ENCODE assay signal across 11 cellular contexts in genomic region chr4:158020734-158021346, GRCh38.
DNase-seq lines count a peak whose midpoint lies in the region; ATAC-seq and TF ChIP-seq lines count a peak whose summit lies in the region.
"Had no signal": no experiment of that assay in that cellular context is flagged by ENCODE, and none has a peak within 500 bp of the region (broad histone marks: within the 10 kb centered on the region; RNA-seq: fewer than 3 reads in every experiment).

No MANE protein-coding gene starts in this region.

- in situ Hi-C loops in IMR-90 (cut with MboI; ENCODE audit: low sequenced_read_pairs) = no loop called here

- peak overlapping the region; percentile 90; the same call in 1 of the 2 replicates for H4K5ac ChIP-seq in IMR-90 (ENCODE audit: low read depth, low read length)

- no peak overlapping the region for H2AFZ ChIP-seq in IMR-90 (replicated peaks; ENCODE audit: low read length, poor library complexity)

- peak overlapping the region; percentile 97 for H2BK5ac ChIP-seq in IMR-90 (ENCODE audit: low read depth, low read length, poor library complexity, severe bottlenecking)

- CTCF ChIA-PET in A673 (lab: Charles Lee) (no interaction called here), IMR-90 (lab: Yijun Ruan, JAX) (no interaction called here)

- H2BK120ac ChIP-seq in IMR-90 (ENCODE audit: low read depth, low read length) = peak overlapping the region; percentile 74

- TF ChIP-seq CTCF in A673 (conservative IDR thresholded peaks at IDR 0.05; ENCODE audit: low read depth, low read length) = no peak
- no peak for TF ChIP-seq CTCF in IMR-90 (conservative IDR thresholded peaks at IDR 0.05; ENCODE audit: low read depth, low read length)
- no peak for TF ChIP-seq CTCF in colonic mucosa (IDR thresholded peaks at IDR 0.05)

- H3K4me1 ChIP-seq in A673 (ENCODE audit: insufficient read depth, low read length, poor library complexity, severe bottlenecking) (peaks cover 15% of the 10 kb centered on the region), IMR-90 (ENCODE audit: control insufficient read depth, insufficient read depth, low read length) (peaks cover 8% of the 10 kb centered on the region), colonic mucosa (no peaks in the 10 kb centered on the region), muscle layer of colon (ENCODE audit: insufficient read depth, low read length) (peaks cover 30% of the 10 kb centered on the region)

- TF ChIP-seq POLR2A in IMR-90 (IDR thresholded peaks at IDR 0.05; ENCODE audit: low read depth, low read length) = no peak

- TF ChIP-seq RAD21 in IMR-90 (IDR thresholded peaks at IDR 0.05; ENCODE audit: low read length) = no peak

- H3K14ac ChIP-seq in IMR-90 (replicated peaks; ENCODE audit: low read depth, low read length) = no peak overlapping the region

- WGBS in IMR-90 (ENCODE audit: extremely low coverage in 2 of 2, insufficient read length in 1 of 2), 2 experiments = no CpG with 5 or more reads among the region's 5 CpGs

- no peak overlapping the region for H3K4ac ChIP-seq in IMR-90 (ENCODE audit: low read depth, low read length)

- DNase-seq in A673 (ENCODE audit: low spot score) (peak; percentile 55), IMR-90 (peak; percentile 95), colonic mucosa (no peak), left colon (no peak), T-helper 9 cell (no peak), NCI-H146 (lab: John Stamatoyannopoulos, UW) (no peak)
- DNase-seq: CD4-positive, alpha-beta memory T cell; hippocampal formation; NCI-H1436 had no signal

- POLR2A ChIA-PET in A673 (lab: Charles Lee; ENCODE audit: low non-redundant PET) (no interaction called here), IMR-90 (lab: Charles Lee; ENCODE audit: unreplicated experiment) (interaction anchor here (0.6 kb wide), 1 partner anchor 93 kb away, joined by 6 read pairs; no protein-coding TSS in a partner anchor)

- no peak overlapping the region for H2AK9ac ChIP-seq in IMR-90 (replicated peaks; ENCODE audit: low read depth, low read length, poor library complexity)

- H4K20me1 ChIP-seq in IMR-90 (ENCODE audit: insufficient read depth, low read length) = no peaks in the 10 kb centered on the region

- no peaks in the 10 kb centered on the region for H3K36me3 ChIP-seq in A673 (ENCODE audit: insufficient read depth, low read length, poor library complexity, severe bottlenecking)
- no peaks in the 10 kb centered on the region for H3K36me3 ChIP-seq in IMR-90 (ENCODE audit: control insufficient read depth, insufficient read depth, low read length)
- H3K36me3 ChIP-seq in colonic mucosa = no peaks in the 10 kb centered on the region
- H3K36me3 ChIP-seq in muscle layer of colon (ENCODE audit: insufficient read depth, low read length) = no peaks in the 10 kb centered on the region

- H3K27ac ChIP-seq in A673 (ENCODE audit: low read depth, low read length, poor library complexity, severe bottlenecking) = no peak overlapping the region
- peak overlapping the region; percentile 88; the same call in 1 of the 2 replicates for H3K27ac ChIP-seq in IMR-90 (ENCODE audit: insufficient read depth, low read length)
- peak overlapping the region; percentile 46 for H3K27ac ChIP-seq in colonic mucosa
- peak overlapping the region; percentile 53 for H3K27ac ChIP-seq in muscle layer of colon (ENCODE audit: low read depth, low read length)

- peak overlapping the region; percentile 25; the same call in 1 of the 2 replicates for H3K4me2 ChIP-seq in IMR-90 (ENCODE audit: low read depth, low read length)

- no peak overlapping the region for H3K23ac ChIP-seq in IMR-90 (ENCODE audit: low read depth, low read length)

- H3K79me1 ChIP-seq in IMR-90 (ENCODE audit: low read depth in 1 of 2, low read length in 2 of 2) = no peaks in the 10 kb centered on the region

- H3K9me1 ChIP-seq in IMR-90 (ENCODE audit: insufficient read depth, low read length) = no peaks in the 10 kb centered on the region

- peak overlapping the region; percentile 58 for H2BK20ac ChIP-seq in IMR-90 (ENCODE audit: low read depth, low read length)

- no peak overlapping the region; the same call in 1 of the 2 replicates for H4K91ac ChIP-seq in IMR-90 (ENCODE audit: insufficient read depth, low read depth, low read length)

- peak overlapping the region; percentile 98 for H3K18ac ChIP-seq in IMR-90 (ENCODE audit: low read depth, low read length)

- H4K8ac ChIP-seq in IMR-90 (ENCODE audit: low read depth in 2 of 2, low read length in 2 of 2) = peak overlapping the region; percentile 34 to 83; a peak in 2 of 4 replicates

- peak overlapping the region; percentile 91; the same call in 1 of the 3 replicates for H2BK15ac ChIP-seq in IMR-90 (ENCODE audit: low read depth, low read length)

- dilution Hi-C loops in IMR-90 (cut with HindIII; ENCODE audit: low sequenced_read_pairs, unreplicated experiment) = loop anchor here (25.0 kb wide), 1 partner anchor 166 kb away; no protein-coding TSS in a partner anchor

- ATAC-seq in IMR-90 (ENCODE audit: low read depth) (peak; percentile 74), GM21723 (IDR thresholded peaks at IDR 0.05; ENCODE audit: unreplicated experiment) (no peak), left colon (no peak)

- H2AK5ac ChIP-seq in IMR-90 (ENCODE audit: low read depth, low read length) = no peak overlapping the region

- H3K9ac ChIP-seq in IMR-90 (ENCODE audit: low read depth, low read length) (no peak overlapping the region), colonic mucosa (ENCODE audit: low read depth in 2 of 2, low read length in 2 of 2) (no peak overlapping the region), muscle layer of colon (ENCODE audit: low read length) (no peak overlapping the region)

- H3K27me3 ChIP-seq in A673 (replicated peaks; ENCODE audit: insufficient read depth, low read depth, low read length, poor library complexity) = no peaks in the 10 kb centered on the region
- H3K27me3 ChIP-seq in IMR-90 (ENCODE audit: control insufficient read depth, insufficient read depth, low read length) = no peaks in the 10 kb centered on the region
- no peaks in the 10 kb centered on the region for H3K27me3 ChIP-seq in colonic mucosa
- H3K27me3 ChIP-seq in muscle layer of colon (ENCODE audit: control insufficient read depth in 1 of 2, insufficient read depth in 2 of 2, low read length in 2 of 2) = no peaks in the 10 kb centered on the region

- H3K4me3 ChIP-seq in A673 (ENCODE audit: low read depth, low read length, poor library complexity, severe bottlenecking) (no peak overlapping the region), IMR-90 (ENCODE audit: insufficient read depth, low read depth, low read length) (no peak overlapping the region), colonic mucosa (no peak overlapping the region), muscle layer of colon (ENCODE audit: low read depth in 1 of 2, low read length in 2 of 2) (no peak overlapping the region)

- H3K9me3 ChIP-seq in A673 (ENCODE audit: low read depth, low read length, poor library complexity, severe bottlenecking) (no peaks in the 10 kb centered on the region), IMR-90 (ENCODE audit: control insufficient read depth, insufficient read depth, low read length) (no peaks in the 10 kb centered on the region), colonic mucosa (no peaks in the 10 kb centered on the region), muscle layer of colon (ENCODE audit: low read length) (no peaks in the 10 kb centered on the region)

- BruUV-seq in A673 (replicated peaks; lab: Mats Ljungman, UMichigan) (no TSS peak), IMR-90 (replicated peaks; lab: Mats Ljungman, UMichigan) (no TSS peak)

- no peak overlapping the region; the same call in 1 of the 2 replicates for H3K56ac ChIP-seq in IMR-90 (ENCODE audit: extremely low read depth, insufficient read depth, low read length)

- intact Hi-C loops in A673 (cut with micrococcal nuclease; ENCODE audit: unreplicated experiment) = no loop called here
- intact Hi-C loops in IMR-90 (cut with micrococcal nuclease) = loop anchor here (1.0 kb wide), 2 partner anchors 99 to 151 kb away; no protein-coding TSS in a partner anchor
- intact Hi-C loops in colonic mucosa (cut with DNase I) = no loop called here
- intact Hi-C loops in left colon (cut with DNase I, micrococcal nuclease) = no loop called here

TF ChIP-seq in IMR-90, 13 proteins besides CTCF, POLR2A, EP300 and RAD21:
- TF ChIP-seq BHLHE40 (IDR thresholded peaks at IDR 0.05; ENCODE audit: low read depth, low read length) (no peak), ELK1 (IDR thresholded peaks at IDR 0.05; ENCODE audit: borderline replicate concordance, low read depth, low read length) (no peak), NFE2L2 (IDR thresholded peaks at IDR 0.05; ENCODE audit: low read depth, low read length) (no peak), USF2 (IDR thresholded peaks at IDR 0.05; ENCODE audit: low read depth, low read length) (no peak), RFX5 (IDR thresholded peaks at IDR 0.05; ENCODE audit: low read depth, low read length) (no peak), FOS (IDR thresholded peaks at IDR 0.05; ENCODE audit: low read depth, low read length) (0 out of 2 replicates have a peak, but pooled peaks have one; percentile 6), CHD1 (IDR thresholded peaks at IDR 0.05; ENCODE audit: low read depth, low read length) (no peak)

Comparison
In these comparisons a context has a peak if more than half of its experiments do, and no peak if none do; other contexts are left out.
1. DNase-seq: peak in A673 (single experiment) and IMR-90 (single experiment); none in colonic mucosa (single experiment), left colon (0 of 2), T-helper 9 cell (single experiment) and NCI-H146 (single experiment).